Comparison of ENCODE assay signal across 13 cellular contexts in genomic region chr1:165764277-165764676, GRCh38.
"Had no signal": no experiment of that assay in that cellular context is flagged by ENCODE, and none has a peak within 500 bp of the region (broad histone marks: within the 10 kb centered on the region; RNA-seq: fewer than 3 reads in every experiment).

No MANE protein-coding gene starts in this region.

- H3K36me3 ChIP-seq: neural progenitor cell, ovary, uterus had no signal

- H3K9me3 ChIP-seq: gastroesophageal sphincter, left ventricle myocardium inferior, ovary, uterus had no signal

- ATAC-seq: gastroesophageal sphincter, T-cell had no signal

- H3K27ac ChIP-seq: coronary artery, gastroesophageal sphincter, left ventricle myocardium inferior, neural progenitor cell, ovary, uterus had no signal

- H3K4me3 Mint-ChIP-seq: memory B cell, neural progenitor cell had no signal

- H3K27me3 Mint-ChIP-seq: memory B cell, T-cell had no signal

- H3K27me3 ChIP-seq: gastroesophageal sphincter, neural progenitor cell, ovary, uterus had no signal

- DNase-seq: activated effector memory CD4-positive, alpha-beta T cell treated with anti-CD3 and anti-CD28 coated beads, Interleukin-2, amount 50 U/mL, for 16 hours; caudate nucleus; effector CD4-positive, alpha-beta T cell; kidney; left ventricle myocardium inferior; ovary; stimulated activated CD4-positive, alpha-beta T cell treated with anti-CD3 and anti-CD28 coated beads, Interleukin-4, amount 100 ng/mL, for 1 hour; T-cell; uterus had no signal

- H3K27ac Mint-ChIP-seq: memory B cell, neural progenitor cell had no signal

- H3K4me3 ChIP-seq: coronary artery, gastroesophageal sphincter, left ventricle myocardium inferior, neural progenitor cell, ovary, uterus had no signal

- H3K36me3 Mint-ChIP-seq: neural progenitor cell had no signal

- H3K4me1 ChIP-seq: neural progenitor cell, uterus had no signal

- H3K9me3 Mint-ChIP-seq: memory B cell, neural progenitor cell, T-cell had no signal
